22 cellular contexts compared by ENCODE assay signal in genomic region chr1:151952811-151953210, GRCh38.
"Had no signal": no experiment of that assay in that cellular context is flagged by ENCODE, and none has a peak within 500 bp of the region (broad histone marks: within the 10 kb centered on the region; RNA-seq: fewer than 3 reads in every experiment).

No MANE protein-coding gene starts in this region.

- H3K9ac ChIP-seq: neural progenitor cell had no signal

- DNase-seq: effector memory CD8-positive, alpha-beta T cell; esophagus squamous epithelium; foreskin fibroblast; glutamatergic neuron; immature natural killer cell; naive thymus-derived CD8-positive, alpha-beta T cell; nucleus accumbens; pancreas; stimulated activated CD4-positive, alpha-beta T cell treated with anti-CD3 and anti-CD28 coated beads, Interleukin-4, amount 100 ng/mL, for 1 hour; stimulated activated CD8-positive, alpha-beta memory T cell treated with anti-CD3 and anti-CD28 coated beads, Interleukin-4, amount 100 ng/mL, for 48 hours; stimulated activated naive CD8-positive, alpha-beta T cell treated with anti-CD3 and anti-CD28 coated beads, Interleukin-15, Interleukin-2, amounts not matched to agents 100 U/mL and 50 U/mL, for 24 hours; thyroid gland; upper lobe of left lung; uterus had no signal

- H3K4me3 ChIP-seq: esophagus squamous epithelium, gastroesophageal sphincter, mucosa of descending colon, neural progenitor cell, pancreas, prostate gland, suprapubic skin, thyroid gland, upper lobe of left lung, uterus had no signal

- H3K9me3 ChIP-seq: esophagus squamous epithelium, gastroesophageal sphincter, mucosa of descending colon, pancreas, prostate gland, suprapubic skin, thyroid gland, upper lobe of left lung, uterus had no signal

- H3K36me3 Mint-ChIP-seq: immature natural killer cell; naive thymus-derived CD8-positive, alpha-beta T cell; neural progenitor cell; stimulated activated effector memory CD8-positive, alpha-beta T cell treated with anti-CD3 and anti-CD28 coated beads, Interleukin-12 subunit alpha, Interleukin-12 subunit beta, amount 100 ng/mL, for 72 hours had no signal

- H3K4me2 ChIP-seq: neural progenitor cell had no signal

- H3K27ac Mint-ChIP-seq: dendritic cell treated with granulocyte-macrophage colony-stimulating factor and Interleukin-4, amounts not matched to agents 40 ng/mL and 50 ng/mL, for 4 days; immature natural killer cell; naive thymus-derived CD8-positive, alpha-beta T cell; neural progenitor cell; stimulated activated effector memory CD8-positive, alpha-beta T cell treated with anti-CD3 and anti-CD28 coated beads, Interleukin-12 subunit alpha, Interleukin-12 subunit beta, amount 100 ng/mL, for 72 hours had no signal

- H3K27me3 ChIP-seq: esophagus squamous epithelium, gastroesophageal sphincter, neural progenitor cell, pancreas, suprapubic skin, thyroid gland, upper lobe of left lung, uterus had no signal

- H3K9me3 Mint-ChIP-seq: dendritic cell treated with granulocyte-macrophage colony-stimulating factor and Interleukin-4, amounts not matched to agents 40 ng/mL and 50 ng/mL, for 4 days; effector memory CD8-positive, alpha-beta T cell; immature natural killer cell; naive thymus-derived CD8-positive, alpha-beta T cell; neural progenitor cell; stimulated activated effector memory CD8-positive, alpha-beta T cell treated with anti-CD3 and anti-CD28 coated beads, Interleukin-12 subunit alpha, Interleukin-12 subunit beta, amount 100 ng/mL, for 72 hours had no signal

- H3K4me1 ChIP-seq: esophagus squamous epithelium, gastroesophageal sphincter, neural progenitor cell, pancreas, prostate gland, thyroid gland, upper lobe of left lung, uterus had no signal

- H3K27ac ChIP-seq: epithelial cell of prostate, esophagus squamous epithelium, gastroesophageal sphincter, neural progenitor cell, prostate gland, suprapubic skin, thyroid gland, upper lobe of left lung, uterus had no signal

- ATAC-seq: effector memory CD8-positive, alpha-beta T cell; gastroesophageal sphincter; naive thymus-derived CD8-positive, alpha-beta T cell; stimulated activated effector memory CD8-positive, alpha-beta T cell treated with anti-CD3 and anti-CD28 coated beads, Interleukin-12 subunit alpha, Interleukin-12 subunit beta, amount 100 ng/mL, for 72 hours; stimulated activated naive CD8-positive, alpha-beta T cell treated with anti-CD3 and anti-CD28 coated beads, Interleukin-15, Interleukin-2, amounts not matched to agents 100 U/mL and 50 U/mL, for 24 hours had no signal

- H3K36me3 ChIP-seq: esophagus squamous epithelium, gastroesophageal sphincter, neural progenitor cell, pancreas, prostate gland, suprapubic skin, thyroid gland, upper lobe of left lung, uterus had no signal
